In the genomic region with DNA sequence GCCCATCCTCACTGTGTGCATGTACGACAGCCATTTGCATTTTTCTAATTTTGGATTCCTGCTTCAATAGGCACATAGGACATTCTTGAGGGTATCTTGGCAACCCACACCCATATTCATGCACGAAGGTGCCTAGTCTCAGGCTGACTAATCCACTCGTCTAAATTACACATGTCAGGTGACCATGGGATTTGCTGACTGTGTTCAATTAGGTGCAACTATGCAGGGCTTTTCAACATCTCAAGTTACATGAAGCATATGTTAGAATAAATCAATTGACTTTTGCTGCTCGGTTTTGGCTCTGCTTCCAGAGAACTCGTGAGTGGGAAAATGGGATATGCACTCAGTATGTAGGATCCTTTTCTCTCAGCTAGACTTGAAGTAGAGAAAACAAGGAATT, we compare ENCODE assay signal across 17 cellular contexts.
DNase-seq lines count a peak whose midpoint lies in the region; FAIRE-seq and TF ChIP-seq lines count a peak whose summit lies in the region.
"Had no signal": no experiment of that assay in that cellular context is flagged by ENCODE, and none has a peak within 500 bp of the region (broad histone marks: within the 10 kb centered on the region; RNA-seq: fewer than 3 reads in every experiment).

No MANE protein-coding gene starts in this region.

- no peak for FAIRE-seq in small intestine (lab: Jason Lieb, UNC)

- H3K36me3 ChIP-seq in SJCRH30: no peaks in the 10 kb centered on the region
- no peaks in the 10 kb centered on the region for H3K36me3 ChIP-seq in small intestine (ENCODE audit: control insufficient read depth in 2 of 2, insufficient read depth in 2 of 2, low read length in 2 of 2)
- H3K36me3 ChIP-seq: WERI-Rb-1 had no signal

- H3K4me3 ChIP-seq in SJCRH30 (no peak overlapping the region), fibroblast of the aortic adventitia (ENCODE audit: low read depth, low read length) (no peak overlapping the region), small intestine (ENCODE audit: low read depth in 1 of 2, low read length in 2 of 2) (no peak overlapping the region)
- H3K4me3 ChIP-seq: GM23338 had no signal

- H3K27me3 ChIP-seq in SJCRH30: no peaks in the 10 kb centered on the region
- no peaks in the 10 kb centered on the region for H3K27me3 ChIP-seq in small intestine (ENCODE audit: control insufficient read depth in 2 of 2, insufficient read depth in 2 of 2, low read length in 2 of 2)

- H3K27ac ChIP-seq in SJCRH30 (no peak overlapping the region), small intestine (ENCODE audit: low read depth in 1 of 2, low read length in 1 of 2) (no peak overlapping the region)
- H3K27ac ChIP-seq: WERI-Rb-1 had no signal

- no peak for TF ChIP-seq CTCF in fibroblast of the aortic adventitia (IDR thresholded peaks at IDR 0.05; ENCODE audit: insufficient read depth, low read length)

- no peaks in the 10 kb centered on the region for H3K9me3 ChIP-seq in SJCRH30 (replicated peaks)
- H3K9me3 ChIP-seq in small intestine (ENCODE audit: control insufficient read depth, low read depth): no peaks in the 10 kb centered on the region

- H3K4me1 ChIP-seq in SJCRH30 (peaks cover 21% of the 10 kb centered on the region), small intestine (ENCODE audit: control insufficient read depth in 2 of 2, insufficient read depth in 1 of 2, low read depth in 1 of 2, low read length in 1 of 2) (no peaks in the 10 kb centered on the region)

- 77 to 91% (median 89%) methylated on average over 5 of the region's 5 CpGs for WGBS in small intestine, 3 donors

- DNase-seq in DMS 273 (lab: John Stamatoyannopoulos, UW; ENCODE audit: unreplicated experiment): peak; percentile 87
- peak; percentile 68 for DNase-seq in NCI-H1694 (lab: John Stamatoyannopoulos, UW)
- DNase-seq in SJCRH30: peak; percentile 42 to 68
- peak; percentile 7 for DNase-seq in fibroblast of the aortic adventitia (ENCODE audit: low read depth)
- DNase-seq in small intestine: no peak
- no peak for DNase-seq in amygdala (lab: John Stamatoyannopoulos, UW)
- DNase-seq in activated CD4-positive, alpha-beta T cell treated with anti-CD3 and anti-CD28 coated beads, Interleukin-2, amount 50 U/mL, for 1 hour: no peak
- no peak for DNase-seq in NCI-H1092 treated with DMSO at 0.1 percent for 48 hours (lab: John Stamatoyannopoulos, UW)
- DNase-seq: activated CD8-positive, alpha-beta T cell treated with anti-CD3 and anti-CD28 coated beads, Interleukin-2, amount 10 ng/mL, durations not matched to agents 7 days and 5 days; activated T-cell treated with anti-CD3 and anti-CD28 coated beads, Interleukin-2, amount 50 U/mL, for 48 hours; CD4-positive, alpha-beta memory T cell; dermis blood vessel endothelial cell; occipital lobe; SHP77 treated with DMSO at 0.1 percent for 48 hours; trophoblast cell; WERI-Rb-1 had no signal

Comparison
In these comparisons a context has a peak if more than half of its experiments do, and no peak if none do; other contexts are left out.
1. DNase-seq: peak in DMS 273 (single experiment), NCI-H1694 (single experiment), SJCRH30 (2 of 2) and fibroblast of the aortic adventitia (single experiment); none in small intestine (single experiment), amygdala (0 of 56), activated CD4-positive, alpha-beta T cell treated with anti-CD3 and anti-CD28 coated beads, Interleukin-2, amount 50 U/mL, for 1 hour (single experiment) and NCI-H1092 treated with DMSO at 0.1 percent for 48 hours (single experiment).